10 cellular contexts compared by ENCODE assay signal in the genomic region with DNA sequence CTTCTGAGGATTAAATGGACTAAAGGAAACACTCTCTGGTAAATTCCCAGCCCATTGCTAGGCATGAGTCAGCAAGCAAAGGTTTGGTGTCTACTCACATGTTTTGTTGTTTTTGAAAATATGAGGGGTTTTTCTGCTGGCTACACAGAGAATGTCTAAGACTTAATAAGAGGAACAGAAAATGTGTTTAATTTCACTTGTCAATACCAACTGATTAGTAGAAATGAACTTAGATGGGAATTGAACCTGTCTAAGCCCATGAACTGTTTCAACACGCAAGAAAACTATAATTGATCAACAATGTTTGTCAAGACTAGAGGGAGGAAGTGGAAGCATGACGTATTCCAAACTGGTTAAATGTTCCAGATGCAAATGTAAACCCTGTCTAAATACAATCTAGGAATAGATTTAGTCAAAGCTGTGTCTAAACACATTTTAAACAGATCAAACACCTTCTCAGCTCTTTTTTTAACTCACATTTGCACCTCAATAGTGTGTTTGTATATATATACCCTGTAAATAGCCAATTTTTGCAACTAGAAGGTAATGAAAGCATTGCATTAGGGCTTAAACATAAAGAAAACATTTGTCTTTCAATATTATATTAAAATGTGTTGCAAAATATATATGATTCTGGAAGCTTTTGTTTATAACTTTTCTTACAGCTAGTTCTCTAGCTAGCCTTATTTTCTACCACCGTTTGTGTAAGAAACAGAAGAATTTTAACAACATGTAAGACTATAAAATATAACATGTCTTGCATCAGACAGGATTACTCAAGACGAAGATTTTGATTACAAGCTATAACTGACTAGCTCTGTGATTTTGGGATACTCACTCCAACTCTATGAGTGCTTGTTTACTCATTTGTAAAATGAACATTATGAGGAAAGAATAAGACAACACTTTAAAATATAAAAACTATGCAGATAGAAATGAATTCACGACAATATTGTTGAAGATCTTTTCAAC.
DNase-seq lines count a peak whose midpoint lies in the region; ATAC-seq and TF ChIP-seq lines count a peak whose summit lies in the region.
"Had no signal": no experiment of that assay in that cellular context is flagged by ENCODE, and none has a peak within 500 bp of the region (broad histone marks: within the 10 kb centered on the region; RNA-seq: fewer than 3 reads in every experiment).

No MANE protein-coding gene starts in this region.

- POLR2A ChIA-PET in GM10248 (lab: Yijun Ruan, JAX): no interaction called here
- POLR2A ChIA-PET in activated CD4-positive, alpha-beta memory T cell treated with anti-CD3 and anti-CD28 coated beads, Interleukin-2, amount 10 ng/mL, durations not matched to agents 7 days and 5 days (lab: Charles Lee): no interaction called here

- CTCF ChIA-PET in GM10248 (lab: Yijun Ruan, JAX): interaction anchor here (0.7 kb wide), 1 partner anchor 97 kb away, joined by 3 read pairs; no protein-coding TSS in a partner anchor
- CTCF ChIA-PET in activated CD4-positive, alpha-beta memory T cell treated with anti-CD3 and anti-CD28 coated beads, Interleukin-2, amount 10 ng/mL, durations not matched to agents 7 days and 5 days (lab: Charles Lee): no interaction called here

- no peak overlapping the region for H3K27ac Mint-ChIP-seq in activated CD4-positive, alpha-beta memory T cell treated with anti-CD3 and anti-CD28 coated beads, Interleukin-2, amount 10 ng/mL, durations not matched to agents 7 days and 5 days

- H3K36me3 Mint-ChIP-seq in activated CD4-positive, alpha-beta memory T cell treated with anti-CD3 and anti-CD28 coated beads, Interleukin-2, amount 10 ng/mL, durations not matched to agents 7 days and 5 days (ENCODE audit: low read depth): no peaks in the 10 kb centered on the region

- DNase-seq in GM10248 (ENCODE audit: extremely low spot score) (peak; percentile 11), dermis blood vessel endothelial cell (peak; percentile 62), NCI-H1417 (lab: John Stamatoyannopoulos, UW) (no peak), anterior cingulate cortex (lab: John Stamatoyannopoulos, UW) (no peak), T-helper 9 cell (no peak)
- DNase-seq in activated CD4-positive, alpha-beta memory T cell treated with anti-CD3 and anti-CD28 coated beads, Interleukin-2, amount 10 ng/mL, durations not matched to agents 7 days and 5 days: no peak
- DNase-seq: activated gamma-delta T cell, retina had no signal

- TF ChIP-seq CTCF in GM10248 (IDR thresholded peaks at IDR 0.05; ENCODE audit: control extremely low read depth, extremely low read depth, low read depth, missing control alignments): no peak

- ATAC-seq in GM21723 (IDR thresholded peaks at IDR 0.05; ENCODE audit: unreplicated experiment): peak; percentile 68
- peak; percentile 78 for ATAC-seq in HG03460 (IDR thresholded peaks at IDR 0.05; ENCODE audit: unreplicated experiment)

- H3K4me3 Mint-ChIP-seq in activated CD4-positive, alpha-beta memory T cell treated with anti-CD3 and anti-CD28 coated beads, Interleukin-2, amount 10 ng/mL, durations not matched to agents 7 days and 5 days: no peak overlapping the region

- no peaks in the 10 kb centered on the region for H3K27me3 Mint-ChIP-seq in activated CD4-positive, alpha-beta memory T cell treated with anti-CD3 and anti-CD28 coated beads, Interleukin-2, amount 10 ng/mL, durations not matched to agents 7 days and 5 days

- no peaks in the 10 kb centered on the region for H3K4me1 Mint-ChIP-seq in activated CD4-positive, alpha-beta memory T cell treated with anti-CD3 and anti-CD28 coated beads, Interleukin-2, amount 10 ng/mL, durations not matched to agents 7 days and 5 days

- H3K9me3 Mint-ChIP-seq in activated CD4-positive, alpha-beta memory T cell treated with anti-CD3 and anti-CD28 coated beads, Interleukin-2, amount 10 ng/mL, durations not matched to agents 7 days and 5 days: no peaks in the 10 kb centered on the region

Comparison
In these comparisons a context has a peak if more than half of its experiments do, and no peak if none do; other contexts are left out.
1. DNase-seq: peak in GM10248 (single experiment) and dermis blood vessel endothelial cell (single experiment); none in NCI-H1417 (0 of 3), anterior cingulate cortex (0 of 58), activated CD4-positive, alpha-beta memory T cell treated with anti-CD3 and anti-CD28 coated beads, Interleukin-2, amount 10 ng/mL, durations not matched to agents 7 days and 5 days (single experiment) and T-helper 9 cell (single experiment).